ENCODE assay signal across 1 cellular context in the genomic region with DNA sequence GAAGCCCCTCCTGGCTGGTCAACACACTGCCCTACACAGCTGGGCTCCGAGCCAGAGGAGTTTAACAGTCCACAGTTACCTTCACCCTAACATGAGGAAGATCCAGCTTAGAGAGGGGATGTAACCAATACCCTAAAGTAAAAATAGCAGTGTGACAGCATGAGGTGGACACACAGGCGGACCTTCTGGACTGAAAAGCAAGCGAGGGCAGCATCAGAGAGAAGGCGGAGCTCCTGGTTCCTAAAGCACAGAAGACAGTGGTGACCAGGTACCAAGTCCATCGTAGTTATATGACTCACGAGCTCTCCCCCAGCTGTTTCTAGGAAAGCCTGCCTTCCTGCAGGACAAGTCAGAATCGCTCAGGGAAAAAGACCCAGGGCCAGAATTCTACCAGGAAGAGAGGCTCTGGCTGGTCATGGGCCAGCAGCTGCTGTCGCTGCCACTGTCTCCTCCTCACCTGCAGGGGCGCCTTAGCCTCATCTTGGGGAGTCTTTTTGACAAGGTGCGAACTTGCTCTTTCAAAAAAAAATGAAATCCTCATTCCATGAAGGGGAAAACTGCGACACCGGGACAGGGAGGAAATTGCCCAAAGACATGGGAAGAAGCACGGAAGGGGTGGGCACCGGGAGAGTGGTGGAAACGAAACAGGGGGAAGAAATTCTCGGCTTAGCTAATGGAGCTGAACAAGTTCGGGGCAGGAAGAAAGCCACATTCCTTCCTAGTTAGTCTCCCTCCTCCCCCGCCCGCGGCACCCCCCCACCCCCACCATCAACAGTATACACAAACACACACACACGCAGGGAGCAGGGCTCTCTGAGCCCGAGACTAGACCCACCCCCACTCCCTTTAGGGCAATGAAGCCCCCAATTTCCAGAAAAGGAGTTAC.
TF ChIP-seq lines count a peak whose summit lies in the region.

No MANE protein-coding gene starts in this region.

TF ChIP-seq in K562, 482 proteins besides CTCF, POLR2A, EP300 and RAD21 (continued from another document and continues in another):
- TF ChIP-seq, protein P1, sequence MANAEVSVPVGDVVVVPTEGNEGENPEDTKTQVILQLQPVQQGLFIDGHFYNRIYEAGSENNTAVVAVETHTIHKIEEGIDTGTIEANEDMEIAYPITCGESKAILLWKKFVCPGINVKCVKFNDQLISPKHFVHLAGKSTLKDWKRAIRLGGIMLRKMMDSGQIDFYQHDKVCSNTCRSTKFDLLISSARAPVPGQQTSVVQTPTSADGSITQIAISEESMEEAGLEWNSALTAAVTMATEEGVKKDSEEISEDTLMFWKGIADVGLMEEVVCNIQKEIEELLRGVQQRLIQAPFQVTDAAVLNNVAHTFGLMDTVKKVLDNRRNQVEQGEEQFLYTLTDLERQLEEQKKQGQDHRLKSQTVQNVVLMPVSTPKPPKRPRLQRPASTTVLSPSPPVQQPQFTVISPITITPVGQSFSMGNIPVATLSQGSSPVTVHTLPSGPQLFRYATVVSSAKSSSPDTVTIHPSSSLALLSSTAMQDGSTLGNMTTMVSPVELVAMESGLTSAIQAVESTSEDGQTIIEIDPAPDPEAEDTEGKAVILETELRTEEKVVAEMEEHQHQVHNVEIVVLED (CRISPR knock-in tag; IDR thresholded peaks at IDR 0.05), result no peak
- TF ChIP-seq ZNF174 (CRISPR knock-in tag; IDR thresholded peaks at IDR 0.05) (no peak), MCM7 (IDR thresholded peaks at IDR 0.05) (no peak), ZNF77 (CRISPR knock-in tag; IDR thresholded peaks at IDR 0.05) (no peak), ZSCAN29 (IDR thresholded peaks at IDR 0.05) (no peak), NR4A1 (CRISPR knock-in tag; IDR thresholded peaks at IDR 0.05) (no peak), NR4A1 (tag; IDR thresholded peaks at IDR 0.05) (no peak), MCM3 (IDR thresholded peaks at IDR 0.05) (no peak), GABPB2 (CRISPR knock-in tag; conservative IDR thresholded peaks at IDR 0.05) (no peak), ETV6 (IDR thresholded peaks at IDR 0.05; ENCODE audit: borderline replicate concordance in 1 of 2, low read depth in 2 of 2, low read length in 1 of 2) (peak in 1 of 2 experiments; percentile 41; a peak in 1 of 4 replicates), ETV6 (CRISPR knock-in tag; IDR thresholded peaks at IDR 0.05; ENCODE audit: borderline replicate concordance) (no peak), CREM (IDR thresholded peaks at IDR 0.05; ENCODE audit: low read depth) (peak; percentile 66), KDM5B (IDR thresholded peaks at IDR 0.05; ENCODE audit: insufficient replicate concordance, low read depth, low read length) (no peak), SNIP1 (IDR thresholded peaks at IDR 0.05; ENCODE audit: low read depth) (no peak), BRD4 (IDR thresholded peaks at IDR 0.05) (no peak), KAT8 (IDR thresholded peaks at IDR 0.05; ENCODE audit: low read depth) (no peak), GATAD2B (IDR thresholded peaks at IDR 0.05; ENCODE audit: borderline replicate concordance) (no peak), ZKSCAN1 (IDR thresholded peaks at IDR 0.05; ENCODE audit: low read depth, low read length) (no peak), NR3C1 (CRISPR knock-in tag; IDR thresholded peaks at IDR 0.05) (no peak), TRIM24 (IDR thresholded peaks at IDR 0.05) (no peak), SLC30A9 (CRISPR knock-in tag; IDR thresholded peaks at IDR 0.05) (no peak), ETV1 (tag; conservative IDR thresholded peaks at IDR 0.05; ENCODE audit: low read depth) (no peak), CTBP1 (IDR thresholded peaks at IDR 0.05; ENCODE audit: borderline replicate concordance) (0 out of 2 replicates have a peak, but pooled peaks have one; percentile 44), JUN (IDR thresholded peaks at IDR 0.05; ENCODE audit: borderline replicate concordance, low read depth, low read length) (no peak), JUN (CRISPR knock-in tag; IDR thresholded peaks at IDR 0.05; ENCODE audit: borderline replicate concordance) (no peak), MAZ (CRISPR knock-in tag; conservative IDR thresholded peaks at IDR 0.05 in 1 of 2, IDR thresholded peaks at IDR 0.05 in 1 of 2) (no peak), DACH1 (IDR thresholded peaks at IDR 0.05; ENCODE audit: partially characterized antibody) (peak; percentile 8), RBM39 (optimal IDR thresholded peaks at IDR 0.05; ENCODE audit: low read depth, low read length) (no peak), POLR3A (IDR thresholded peaks at IDR 0.05; ENCODE audit: borderline replicate concordance, extremely low read depth, insufficient read depth, insufficient read length) (no peak), SREBF2 (CRISPR knock-in tag; IDR thresholded peaks at IDR 0.05) (no peak), ZBTB17 (CRISPR knock-in tag; IDR thresholded peaks at IDR 0.05) (no peak), PHF20 (IDR thresholded peaks at IDR 0.05; ENCODE audit: partially characterized antibody) (peak; percentile 40), HSF4 (CRISPR knock-in tag; IDR thresholded peaks at IDR 0.05; ENCODE audit: borderline replicate concordance) (no peak), ZNF3 (CRISPR knock-in tag; IDR thresholded peaks at IDR 0.05) (no peak), LCOR (CRISPR knock-in tag; IDR thresholded peaks at IDR 0.05) (no peak), ZNF445 (CRISPR knock-in tag; IDR thresholded peaks at IDR 0.05; ENCODE audit: low read depth) (no peak), ZBTB1 (CRISPR knock-in tag; IDR thresholded peaks at IDR 0.05; ENCODE audit: borderline replicate concordance, low read depth) (no peak), PCBP1 (IDR thresholded peaks at IDR 0.05; ENCODE audit: low read depth, low read length, poor library complexity, severe bottlenecking) (no peak), SAFB (IDR thresholded peaks at IDR 0.05; ENCODE audit: borderline replicate concordance, low read depth, low read length) (no peak), IRF2 (CRISPR knock-in tag; IDR thresholded peaks at IDR 0.05) (no peak), FOSL1 (tag; conservative IDR thresholded peaks at IDR 0.05) (peak; percentile 73), GTF2E2 (tag; IDR thresholded peaks at IDR 0.05) (no peak), CEBPB (tag; IDR thresholded peaks at IDR 0.05) (no peak), TAF15 (IDR thresholded peaks at IDR 0.05; ENCODE audit: low read depth, low read length) (no peak)
- TF ChIP-seq, protein P2, sequence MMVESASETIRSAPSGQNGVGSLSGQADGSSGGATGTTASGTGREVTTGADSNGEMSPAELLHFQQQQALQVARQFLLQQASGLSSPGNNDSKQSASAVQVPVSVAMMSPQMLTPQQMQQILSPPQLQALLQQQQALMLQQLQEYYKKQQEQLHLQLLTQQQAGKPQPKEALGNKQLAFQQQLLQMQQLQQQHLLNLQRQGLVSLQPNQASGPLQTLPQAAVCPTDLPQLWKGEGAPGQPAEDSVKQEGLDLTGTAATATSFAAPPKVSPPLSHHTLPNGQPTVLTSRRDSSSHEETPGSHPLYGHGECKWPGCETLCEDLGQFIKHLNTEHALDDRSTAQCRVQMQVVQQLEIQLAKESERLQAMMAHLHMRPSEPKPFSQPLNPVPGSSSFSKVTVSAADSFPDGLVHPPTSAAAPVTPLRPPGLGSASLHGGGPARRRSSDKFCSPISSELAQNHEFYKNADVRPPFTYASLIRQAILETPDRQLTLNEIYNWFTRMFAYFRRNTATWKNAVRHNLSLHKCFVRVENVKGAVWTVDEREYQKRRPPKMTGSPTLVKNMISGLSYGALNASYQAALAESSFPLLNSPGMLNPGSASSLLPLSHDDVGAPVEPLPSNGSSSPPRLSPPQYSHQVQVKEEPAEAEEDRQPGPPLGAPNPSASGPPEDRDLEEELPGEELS (CRISPR knock-in tag; IDR thresholded peaks at IDR 0.05; ENCODE audit: borderline replicate concordance), result no peak
- TF ChIP-seq, protein P3, sequence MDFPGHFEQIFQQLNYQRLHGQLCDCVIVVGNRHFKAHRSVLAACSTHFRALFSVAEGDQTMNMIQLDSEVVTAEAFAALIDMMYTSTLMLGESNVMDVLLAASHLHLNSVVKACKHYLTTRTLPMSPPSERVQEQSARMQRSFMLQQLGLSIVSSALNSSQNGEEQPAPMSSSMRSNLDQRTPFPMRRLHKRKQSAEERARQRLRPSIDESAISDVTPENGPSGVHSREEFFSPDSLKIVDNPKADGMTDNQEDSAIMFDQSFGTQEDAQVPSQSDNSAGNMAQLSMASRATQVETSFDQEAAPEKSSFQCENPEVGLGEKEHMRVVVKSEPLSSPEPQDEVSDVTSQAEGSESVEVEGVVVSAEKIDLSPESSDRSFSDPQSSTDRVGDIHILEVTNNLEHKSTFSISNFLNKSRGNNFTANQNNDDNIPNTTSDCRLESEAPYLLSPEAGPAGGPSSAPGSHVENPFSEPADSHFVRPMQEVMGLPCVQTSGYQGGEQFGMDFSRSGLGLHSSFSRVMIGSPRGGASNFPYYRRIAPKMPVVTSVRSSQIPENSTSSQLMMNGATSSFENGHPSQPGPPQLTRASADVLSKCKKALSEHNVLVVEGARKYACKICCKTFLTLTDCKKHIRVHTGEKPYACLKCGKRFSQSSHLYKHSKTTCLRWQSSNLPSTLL (IDR thresholded peaks at IDR 0.05), result no peak
- TF ChIP-seq, protein P4, sequence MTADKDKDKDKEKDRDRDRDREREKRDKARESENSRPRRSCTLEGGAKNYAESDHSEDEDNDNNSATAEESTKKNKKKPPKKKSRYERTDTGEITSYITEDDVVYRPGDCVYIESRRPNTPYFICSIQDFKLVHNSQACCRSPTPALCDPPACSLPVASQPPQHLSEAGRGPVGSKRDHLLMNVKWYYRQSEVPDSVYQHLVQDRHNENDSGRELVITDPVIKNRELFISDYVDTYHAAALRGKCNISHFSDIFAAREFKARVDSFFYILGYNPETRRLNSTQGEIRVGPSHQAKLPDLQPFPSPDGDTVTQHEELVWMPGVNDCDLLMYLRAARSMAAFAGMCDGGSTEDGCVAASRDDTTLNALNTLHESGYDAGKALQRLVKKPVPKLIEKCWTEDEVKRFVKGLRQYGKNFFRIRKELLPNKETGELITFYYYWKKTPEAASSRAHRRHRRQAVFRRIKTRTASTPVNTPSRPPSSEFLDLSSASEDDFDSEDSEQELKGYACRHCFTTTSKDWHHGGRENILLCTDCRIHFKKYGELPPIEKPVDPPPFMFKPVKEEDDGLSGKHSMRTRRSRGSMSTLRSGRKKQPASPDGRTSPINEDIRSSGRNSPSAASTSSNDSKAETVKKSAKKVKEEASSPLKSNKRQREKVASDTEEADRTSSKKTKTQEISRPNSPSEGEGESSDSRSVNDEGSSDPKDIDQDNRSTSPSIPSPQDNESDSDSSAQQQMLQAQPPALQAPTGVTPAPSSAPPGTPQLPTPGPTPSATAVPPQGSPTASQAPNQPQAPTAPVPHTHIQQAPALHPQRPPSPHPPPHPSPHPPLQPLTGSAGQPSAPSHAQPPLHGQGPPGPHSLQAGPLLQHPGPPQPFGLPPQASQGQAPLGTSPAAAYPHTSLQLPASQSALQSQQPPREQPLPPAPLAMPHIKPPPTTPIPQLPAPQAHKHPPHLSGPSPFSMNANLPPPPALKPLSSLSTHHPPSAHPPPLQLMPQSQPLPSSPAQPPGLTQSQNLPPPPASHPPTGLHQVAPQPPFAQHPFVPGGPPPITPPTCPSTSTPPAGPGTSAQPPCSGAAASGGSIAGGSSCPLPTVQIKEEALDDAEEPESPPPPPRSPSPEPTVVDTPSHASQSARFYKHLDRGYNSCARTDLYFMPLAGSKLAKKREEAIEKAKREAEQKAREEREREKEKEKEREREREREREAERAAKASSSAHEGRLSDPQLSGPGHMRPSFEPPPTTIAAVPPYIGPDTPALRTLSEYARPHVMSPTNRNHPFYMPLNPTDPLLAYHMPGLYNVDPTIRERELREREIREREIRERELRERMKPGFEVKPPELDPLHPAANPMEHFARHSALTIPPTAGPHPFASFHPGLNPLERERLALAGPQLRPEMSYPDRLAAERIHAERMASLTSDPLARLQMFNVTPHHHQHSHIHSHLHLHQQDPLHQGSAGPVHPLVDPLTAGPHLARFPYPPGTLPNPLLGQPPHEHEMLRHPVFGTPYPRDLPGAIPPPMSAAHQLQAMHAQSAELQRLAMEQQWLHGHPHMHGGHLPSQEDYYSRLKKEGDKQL (CRISPR knock-in tag; IDR thresholded peaks at IDR 0.05; ENCODE audit: borderline replicate concordance), result no peak
- TF ChIP-seq, protein P5, sequence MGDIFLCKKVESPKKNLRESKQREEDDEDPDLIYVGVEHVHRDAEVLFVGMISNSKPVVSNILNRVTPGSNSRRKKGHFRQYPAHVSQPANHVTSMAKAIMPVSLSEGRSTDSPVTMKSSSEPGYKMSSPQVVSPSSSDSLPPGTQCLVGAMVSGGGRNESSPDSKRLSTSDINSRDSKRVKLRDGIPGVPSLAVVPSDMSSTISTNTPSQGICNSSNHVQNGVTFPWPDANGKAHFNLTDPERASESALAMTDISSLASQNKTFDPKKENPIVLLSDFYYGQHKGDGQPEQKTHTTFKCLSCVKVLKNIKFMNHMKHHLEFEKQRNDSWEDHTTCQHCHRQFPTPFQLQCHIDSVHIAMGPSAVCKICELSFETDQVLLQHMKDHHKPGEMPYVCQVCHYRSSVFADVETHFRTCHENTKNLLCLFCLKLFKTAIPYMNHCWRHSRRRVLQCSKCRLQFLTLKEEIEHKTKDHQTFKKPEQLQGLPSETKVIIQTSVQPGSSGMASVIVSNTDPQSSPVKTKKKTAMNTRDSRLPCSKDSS (IDR thresholded peaks at IDR 0.05; ENCODE audit: low read depth, partially characterized antibody), result no peak
- TF ChIP-seq, protein P6, sequence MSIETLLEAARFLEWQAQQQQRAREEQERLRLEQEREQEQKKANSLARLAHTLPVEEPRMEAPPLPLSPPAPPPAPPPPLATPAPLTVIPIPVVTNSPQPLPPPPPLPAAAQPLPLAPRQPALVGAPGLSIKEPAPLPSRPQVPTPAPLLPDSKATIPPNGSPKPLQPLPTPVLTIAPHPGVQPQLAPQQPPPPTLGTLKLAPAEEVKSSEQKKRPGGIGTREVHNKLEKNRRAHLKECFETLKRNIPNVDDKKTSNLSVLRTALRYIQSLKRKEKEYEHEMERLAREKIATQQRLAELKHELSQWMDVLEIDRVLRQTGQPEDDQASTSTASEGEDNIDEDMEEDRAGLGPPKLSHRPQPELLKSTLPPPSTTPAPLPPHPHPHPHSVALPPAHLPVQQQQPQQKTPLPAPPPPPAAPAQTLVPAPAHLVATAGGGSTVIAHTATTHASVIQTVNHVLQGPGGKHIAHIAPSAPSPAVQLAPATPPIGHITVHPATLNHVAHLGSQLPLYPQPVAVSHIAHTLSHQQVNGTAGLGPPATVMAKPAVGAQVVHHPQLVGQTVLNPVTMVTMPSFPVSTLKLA (conservative IDR thresholded peaks at IDR 0.05), result peak; percentile 33 to 65; a peak in 3 of 4 replicates
- TF ChIP-seq, protein P7, sequence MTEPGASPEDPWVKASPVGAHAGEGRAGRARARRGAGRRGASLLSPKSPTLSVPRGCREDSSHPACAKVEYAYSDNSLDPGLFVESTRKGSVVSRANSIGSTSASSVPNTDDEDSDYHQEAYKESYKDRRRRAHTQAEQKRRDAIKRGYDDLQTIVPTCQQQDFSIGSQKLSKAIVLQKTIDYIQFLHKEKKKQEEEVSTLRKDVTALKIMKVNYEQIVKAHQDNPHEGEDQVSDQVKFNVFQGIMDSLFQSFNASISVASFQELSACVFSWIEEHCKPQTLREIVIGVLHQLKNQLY (CRISPR knock-in tag; conservative IDR thresholded peaks at IDR 0.05), result no peak
